ENCODE assay signal across 8 cellular contexts in genomic region chr9:100100268-100100667, GRCh38. TPM values are rescaled to one million over a fixed set of nuclear protein-coding genes. Genes with fewer than 3 reads are reported as not detected.
DNase-seq lines count a peak whose midpoint lies in the region; ATAC-seq, FAIRE-seq and TF ChIP-seq lines count a peak whose summit lies in the region.

No MANE protein-coding gene starts in this region.

- in situ Hi-C loops in GM23248 (cut with MboI), result no loop called here

- no peaks in the 10 kb centered on the region for H3K9me3 ChIP-seq in A549
- no peaks in the 10 kb centered on the region for H3K9me3 ChIP-seq in GM23248 (ENCODE audit: low read depth)
- H3K9me3 ChIP-seq in mucosa of rectum (ENCODE audit: control insufficient read depth in 2 of 2, low read length in 2 of 2), result no peaks in the 10 kb centered on the region

- H3K27ac Mint-ChIP-seq in activated naive CD8-positive, alpha-beta T cell treated with anti-CD3 and anti-CD28 coated beads, Interleukin-2, amount 50 U/mL, for 24 hours, result peak overlapping the region; percentile 89
- H3K27ac Mint-ChIP-seq in endothelial cell (ENCODE audit: unreplicated experiment), result no peak overlapping the region

- H3K27me3 ChIP-seq in GM23248 (replicated peaks; ENCODE audit: insufficient read depth) (no peaks in the 10 kb centered on the region), mucosa of rectum (ENCODE audit: control insufficient read depth in 2 of 2, insufficient read depth in 2 of 2, low read length in 2 of 2) (no peaks in the 10 kb centered on the region)

- no peak for TF ChIP-seq RAD21 in A549 (conservative IDR thresholded peaks at IDR 0.05 in 1 of 2, IDR thresholded peaks at IDR 0.05 in 1 of 2)

- ATAC-seq in A549, result no peak
- ATAC-seq in activated naive CD8-positive, alpha-beta T cell treated with anti-CD3 and anti-CD28 coated beads, Interleukin-2, amount 50 U/mL, for 24 hours, result no peak
- ATAC-seq in HG03135 (IDR thresholded peaks at IDR 0.05; ENCODE audit: unreplicated experiment), result no peak

- TF ChIP-seq CTCF in A549 (IDR thresholded peaks at IDR 0.05), result no peak
- TF ChIP-seq CTCF in endothelial cell (IDR thresholded peaks at IDR 0.05; ENCODE audit: unreplicated experiment), result no peak

- H3K4me3 Mint-ChIP-seq in activated naive CD8-positive, alpha-beta T cell treated with anti-CD3 and anti-CD28 coated beads, Interleukin-2, amount 50 U/mL, for 24 hours, result peak overlapping the region; percentile 99
- no peak overlapping the region for H3K4me3 Mint-ChIP-seq in endothelial cell (ENCODE audit: unreplicated experiment)

- 45% methylated on average over 2 of the region's 2 CpGs for WGBS in A549 (ENCODE audit: missing lambda C conversion rate)
- 57 to 79% methylated on average over 2 of the region's 2 CpGs for WGBS in GM23248 (ENCODE audit: low coverage in 1 of 2, low lambda C conversion rate in 2 of 2, missing lambda C conversion rate in 2 of 2), 2 experiments

- H3K9me3 Mint-ChIP-seq in activated naive CD8-positive, alpha-beta T cell treated with anti-CD3 and anti-CD28 coated beads, Interleukin-2, amount 50 U/mL, for 24 hours, result no peaks in the 10 kb centered on the region
- no peaks in the 10 kb centered on the region for H3K9me3 Mint-ChIP-seq in endothelial cell (ENCODE audit: unreplicated experiment)

- H3K4me3 ChIP-seq in A549, result peak overlapping the region; percentile 97
- H3K4me3 ChIP-seq in GM23248, result peak overlapping the region; percentile 97
- H3K4me3 ChIP-seq in mucosa of rectum (ENCODE audit: low read length in 2 of 2), result peak overlapping the region; percentile 97 to 100

- peaks cover 46% of the 10 kb centered on the region for H3K79me2 ChIP-seq in GM23248 (ENCODE audit: insufficient read depth)

- H3K36me3 ChIP-seq in GM23248 (ENCODE audit: low read depth) (peaks cover 12% of the 10 kb centered on the region; the same call in 1 of the 2 replicates), mucosa of rectum (ENCODE audit: control insufficient read depth in 2 of 2, insufficient read depth in 2 of 2, low read length in 2 of 2) (peaks cover 5 to 13% of the 10 kb centered on the region in 2 donors)

- H3F3A ChIP-seq in GM23248 (ENCODE audit: insufficient read depth), result peaks cover 18% of the 10 kb centered on the region

- no peak for TF ChIP-seq POLR2A in A549 (IDR thresholded peaks at IDR 0.05; ENCODE audit: low read length)

- POLR2A ChIA-PET in A549 (lab: Yijun Ruan, JAX), result interaction anchor here (1.1 kb wide), 1 partner anchor 20 kb away, joined by 3 read pairs; no protein-coding TSS in a partner anchor

- H3K4me1 ChIP-seq in A549 (peaks cover 22% of the 10 kb centered on the region; the same call in 2 of the 3 replicates), GM23248 (ENCODE audit: insufficient read depth) (peaks cover 21% of the 10 kb centered on the region; the same call in 1 of the 2 replicates), mucosa of rectum (ENCODE audit: control insufficient read depth in 2 of 2, insufficient read depth in 2 of 2, low read length in 2 of 2) (peaks cover 12 to 13% of the 10 kb centered on the region in 2 donors)

- DNase-seq in A549 (ENCODE audit: low read depth in 1 of 2, low spot score in 1 of 2) (no peak), GM23248 (no peak), endothelial cell (ENCODE audit: low spot score) (no peak), NCI-H2171 (lab: John Stamatoyannopoulos, UW) (no peak), DMS53 treated with DMSO at 0.1 percent for 48 hours (lab: John Stamatoyannopoulos, UW; ENCODE audit: unreplicated experiment) (no peak)
- no peak for DNase-seq in activated naive CD8-positive, alpha-beta T cell treated with anti-CD3 and anti-CD28 coated beads, Interleukin-2, amount 50 U/mL, for 24 hours

- no peaks in the 10 kb centered on the region for H3K27me3 Mint-ChIP-seq in activated naive CD8-positive, alpha-beta T cell treated with anti-CD3 and anti-CD28 coated beads, Interleukin-2, amount 50 U/mL, for 24 hours
- peaks cover 9% of the 10 kb centered on the region for H3K27me3 Mint-ChIP-seq in endothelial cell (ENCODE audit: unreplicated experiment)

- TF ChIP-seq EP300 in A549 (IDR thresholded peaks at IDR 0.05), result no peak

- peak overlapping the region; percentile 96 for H2AFZ ChIP-seq in GM23248

- H3K27ac ChIP-seq in A549 (peak overlapping the region; percentile 92), GM23248 (peak overlapping the region; percentile 64), mucosa of rectum (ENCODE audit: low read depth in 2 of 2, low read length in 2 of 2) (no peak overlapping the region)

- CTCF ChIA-PET in A549 (lab: Yijun Ruan, JAX), result no interaction called here

- no peaks in the 10 kb centered on the region for H3K9me2 ChIP-seq in GM23248 (ENCODE audit: insufficient read depth)

- H3K4me2 ChIP-seq in A549 (peak overlapping the region; percentile 72), GM23248 (ENCODE audit: unreplicated experiment) (peak overlapping the region; percentile 96)

- peaks cover 5% of the 10 kb centered on the region for H3K36me3 Mint-ChIP-seq in activated naive CD8-positive, alpha-beta T cell treated with anti-CD3 and anti-CD28 coated beads, Interleukin-2, amount 50 U/mL, for 24 hours (ENCODE audit: low read depth)
- peaks cover 7% of the 10 kb centered on the region for H3K36me3 Mint-ChIP-seq in endothelial cell (ENCODE audit: low read depth, unreplicated experiment)

- H3K4me1 Mint-ChIP-seq in activated naive CD8-positive, alpha-beta T cell treated with anti-CD3 and anti-CD28 coated beads, Interleukin-2, amount 50 U/mL, for 24 hours, result peaks cover 29% of the 10 kb centered on the region
- H3K4me1 Mint-ChIP-seq in endothelial cell (ENCODE audit: unreplicated experiment), result peaks cover 14% of the 10 kb centered on the region

- FAIRE-seq in A549 (lab: Jason Lieb, UNC), result no peak

- peaks cover 3% of the 10 kb centered on the region; the same call in 1 of the 2 replicates for H4K20me1 ChIP-seq in GM23248 (ENCODE audit: insufficient read depth)

- H3K9ac ChIP-seq in GM23248 (peak overlapping the region; percentile 91), mucosa of rectum (ENCODE audit: low read depth in 1 of 2, low read length in 2 of 2) (peak overlapping the region in 1 of 2 donors; percentile 100)

TF ChIP-seq in A549, 52 proteins besides CTCF, POLR2A, EP300 and RAD21:
- TF ChIP-seq CBX8 (IDR thresholded peaks at IDR 0.05), result no peak
- TF ChIP-seq NFE2L2 (conservative IDR thresholded peaks at IDR 0.05; ENCODE audit: low read length), result no peak
- no peak for TF ChIP-seq RFX5 (IDR thresholded peaks at IDR 0.05)
- TF ChIP-seq ZSCAN20 (CRISPR knock-in tag; IDR thresholded peaks at IDR 0.05), result no peak
- TF ChIP-seq NPAS2 (CRISPR knock-in tag; IDR thresholded peaks at IDR 0.05; ENCODE audit: borderline replicate concordance), result no peak
- TF ChIP-seq FOSB (CRISPR knock-in tag; IDR thresholded peaks at IDR 0.05), result no peak
- TF ChIP-seq ESRRA (IDR thresholded peaks at IDR 0.05; ENCODE audit: borderline replicate concordance, low read length), result no peak
- TF ChIP-seq ZC3H11A (IDR thresholded peaks at IDR 0.05), result no peak

RNA-seq across cellular contexts. Expression of gene INVS, which starts 1.2 kb away (rescaled TPM):
- polyA plus RNA-seq in A549 (2011; rRNA removed) (30.6 and 38.1 TPM in 2 replicates), A549 (2017; fragmentation: RNase III; extraction: RNeasy Plus Mini Kit Qiagen cat#74134 plus additional on column Dnase treatment) (11.6 to 12.7 TPM (median 11.9 TPM) in 3 replicates), GM23248 (2016; fragmentation: Nextera tagmentation; extraction: Ambion mirVana) (8.5 and 10.5 TPM in 2 replicates)
- 8.5 and 9.5 TPM in 2 replicates for polyA plus RNA-seq in A549 (2012; cell fraction: cytosol; rRNA removed)
- polyA plus RNA-seq in A549 (2012; cell fraction: nucleus; rRNA removed), result 7.9 and 9.7 TPM in 2 replicates
- 37.4 and 43.9 TPM in 2 replicates for polyA minus RNA-seq in A549 (2011; rRNA and poly(A)+ RNA removed)
- total RNA-seq in GM23248 (2014; rRNA removed; shearing (Covaris generic)), result 13.8 and 17.0 TPM in 2 replicates
- 21.6 TPM for total RNA-seq in endothelial cell (ENCODE audit: unreplicated experiment)

RNA-seq across cellular contexts. Expression of gene ERP44, which starts 1.5 kb away (rescaled TPM):
- polyA plus RNA-seq in A549 (2011; rRNA removed), result 17.3 and 19.4 TPM in 2 replicates
- 4.1 and 4.2 TPM in 2 replicates for polyA plus RNA-seq in A549 (2012; cell fraction: cytosol; rRNA removed)
- polyA plus RNA-seq in A549 (2012; cell fraction: nucleus; rRNA removed), result 3.1 and 3.4 TPM in 2 replicates
- 12.4 to 14.3 TPM (median 13.7 TPM) in 3 replicates for polyA plus RNA-seq in A549 (2017; fragmentation: RNase III; extraction: RNeasy Plus Mini Kit Qiagen cat#74134 plus additional on column Dnase treatment)
- 3.4 and 3.8 TPM in 2 replicates for polyA minus RNA-seq in A549 (2011; rRNA and poly(A)+ RNA removed)
- 23.8 and 24.2 TPM in 2 replicates for total RNA-seq in GM23248 (2014; rRNA removed; shearing (Covaris generic))
- 50.5 and 51.6 TPM in 2 replicates for polyA plus RNA-seq in GM23248 (2016; fragmentation: Nextera tagmentation; extraction: Ambion mirVana)
- total RNA-seq in endothelial cell (ENCODE audit: unreplicated experiment), result 14.5 TPM

Comparison
In these comparisons a context has a peak if more than half of its experiments do, and no peak if none do; other contexts are left out.
1. H3K27ac ChIP-seq: peak in A549 (2 of 2) and GM23248 (single experiment); none in mucosa of rectum (0 of 2).
2. Peak in every context shown above with its lines, with median percentiles within 50 percentile points of each other: H3K4me3 ChIP-seq.